11 cellular contexts compared by ENCODE assay signal in genomic region chr20:5192570-5193431, GRCh38.
DNase-seq lines count a peak whose midpoint lies in the region; ATAC-seq and TF ChIP-seq lines count a peak whose summit lies in the region.
"Had no signal": no experiment of that assay in that cellular context is flagged by ENCODE, and none has a peak within 500 bp of the region (broad histone marks: within the 10 kb centered on the region; RNA-seq: fewer than 3 reads in every experiment).

No MANE protein-coding gene starts in this region.

- no peaks in the 10 kb centered on the region for H3K9me3 Mint-ChIP-seq in activated CD4-positive, alpha-beta T cell treated with anti-CD3 and anti-CD28 coated beads, Interleukin-2, amount 10 ng/mL, durations not matched to agents 7 days and 5 days
- no peaks in the 10 kb centered on the region for H3K9me3 Mint-ChIP-seq in activated naive CD8-positive, alpha-beta T cell treated with anti-CD3 and anti-CD28 coated beads, Interleukin-2, amount 50 U/mL, for 24 hours
- H3K9me3 Mint-ChIP-seq in endothelial cell (ENCODE audit: unreplicated experiment) = no peaks in the 10 kb centered on the region

- DNase-seq in activated CD4-positive, alpha-beta T cell treated with anti-CD3 and anti-CD28 coated beads, Interleukin-2, amount 10 ng/mL, durations not matched to agents 7 days and 5 days = no peak
- no peak for DNase-seq in activated CD4-positive, alpha-beta T cell treated with anti-CD3 and anti-CD28 coated beads for 48 hours
- DNase-seq in activated naive CD8-positive, alpha-beta T cell treated with anti-CD3 and anti-CD28 coated beads, Interleukin-2, amount 50 U/mL, for 24 hours = no peak
- DNase-seq in GOT3 (lab: John Stamatoyannopoulos, UW) (no peak), endothelial cell (ENCODE audit: low spot score) (no peak), ovary (no peak)
- DNase-seq: activated gamma-delta T cell, lower lobe of right lung had no signal

- H3K9ac ChIP-seq in stomach smooth muscle (ENCODE audit: low read length in 2 of 2) = no peak overlapping the region

- no peaks in the 10 kb centered on the region for H3K27me3 ChIP-seq in stomach smooth muscle (ENCODE audit: control insufficient read depth in 1 of 2, insufficient read depth in 2 of 2, low read length in 2 of 2)
- no peaks in the 10 kb centered on the region for H3K27me3 ChIP-seq in ovary
- H3K27me3 ChIP-seq: transverse colon had no signal

- H3K27ac Mint-ChIP-seq in activated CD4-positive, alpha-beta T cell treated with anti-CD3 and anti-CD28 coated beads, Interleukin-2, amount 10 ng/mL, durations not matched to agents 7 days and 5 days = peak overlapping the region; percentile 77
- peak overlapping the region; percentile 31 for H3K27ac Mint-ChIP-seq in activated naive CD8-positive, alpha-beta T cell treated with anti-CD3 and anti-CD28 coated beads, Interleukin-2, amount 50 U/mL, for 24 hours
- H3K27ac Mint-ChIP-seq in endothelial cell (ENCODE audit: unreplicated experiment) = no peak overlapping the region

- intact Hi-C loops in ovary (cut with DNase I) = loop anchor here in 3 of 4 donors (2.0 to 5.0 kb wide), 2 partner anchors 66 kb away; partner anchors contain the start of gene CDS2 (in 3 of the 3)

- H3K4me3 ChIP-seq in stomach smooth muscle (ENCODE audit: low read length in 2 of 2) (no peak overlapping the region), ovary (no peak overlapping the region)
- H3K4me3 ChIP-seq: lower lobe of right lung, transverse colon had no signal

- no peaks in the 10 kb centered on the region for H3K27me3 Mint-ChIP-seq in activated CD4-positive, alpha-beta T cell treated with anti-CD3 and anti-CD28 coated beads, Interleukin-2, amount 10 ng/mL, durations not matched to agents 7 days and 5 days
- H3K27me3 Mint-ChIP-seq in activated naive CD8-positive, alpha-beta T cell treated with anti-CD3 and anti-CD28 coated beads, Interleukin-2, amount 50 U/mL, for 24 hours = no peaks in the 10 kb centered on the region
- H3K27me3 Mint-ChIP-seq in endothelial cell (ENCODE audit: unreplicated experiment) = no peaks in the 10 kb centered on the region

- POLR2A ChIA-PET in activated CD4-positive, alpha-beta T cell treated with anti-CD3 and anti-CD28 coated beads, Interleukin-2, amount 10 ng/mL, durations not matched to agents 7 days and 5 days (lab: Charles Lee) = no interaction called here

- H3K27ac ChIP-seq in stomach smooth muscle (ENCODE audit: low read length) = peak overlapping the region; percentile 60
- H3K27ac ChIP-seq in ovary = no peak overlapping the region

- no peak for TF ChIP-seq EP300 in ovary (IDR thresholded peaks at IDR 0.05)

- peak; percentile 32 for ATAC-seq in HG02884 (IDR thresholded peaks at IDR 0.05; ENCODE audit: unreplicated experiment)
- no peak for ATAC-seq in activated naive CD8-positive, alpha-beta T cell treated with anti-CD3 and anti-CD28 coated beads, Interleukin-2, amount 50 U/mL, for 24 hours

- peaks cover 16% of the 10 kb centered on the region for H3K36me3 Mint-ChIP-seq in activated CD4-positive, alpha-beta T cell treated with anti-CD3 and anti-CD28 coated beads, Interleukin-2, amount 10 ng/mL, durations not matched to agents 7 days and 5 days (ENCODE audit: low read depth)
- H3K36me3 Mint-ChIP-seq in activated naive CD8-positive, alpha-beta T cell treated with anti-CD3 and anti-CD28 coated beads, Interleukin-2, amount 50 U/mL, for 24 hours (ENCODE audit: low read depth) = peaks cover 2% of the 10 kb centered on the region
- peaks cover 29% of the 10 kb centered on the region for H3K36me3 Mint-ChIP-seq in endothelial cell (ENCODE audit: low read depth, unreplicated experiment)

- CTCF ChIA-PET in activated CD4-positive, alpha-beta T cell treated with anti-CD3 and anti-CD28 coated beads, Interleukin-2, amount 10 ng/mL, durations not matched to agents 7 days and 5 days (lab: Charles Lee) = interaction anchor here (0.6 to 3.8 kb wide), 24 partner anchors 8 to 989 kb away, joined by 3 to 36 read pairs (median 3); partner anchors contain the start of genes CDS2 and PCNA

- peaks cover 20% of the 10 kb centered on the region for H3K4me1 Mint-ChIP-seq in activated CD4-positive, alpha-beta T cell treated with anti-CD3 and anti-CD28 coated beads, Interleukin-2, amount 10 ng/mL, durations not matched to agents 7 days and 5 days
- peaks cover 7% of the 10 kb centered on the region for H3K4me1 Mint-ChIP-seq in activated naive CD8-positive, alpha-beta T cell treated with anti-CD3 and anti-CD28 coated beads, Interleukin-2, amount 50 U/mL, for 24 hours
- peaks cover 10% of the 10 kb centered on the region for H3K4me1 Mint-ChIP-seq in endothelial cell (ENCODE audit: unreplicated experiment)

- TF ChIP-seq POLR2A in ovary (IDR thresholded peaks at IDR 0.05) = no peak

- H3K9me3 ChIP-seq in stomach smooth muscle (ENCODE audit: control insufficient read depth in 2 of 2, low read length in 2 of 2) = no peaks in the 10 kb centered on the region
- H3K9me3 ChIP-seq in ovary = no peaks in the 10 kb centered on the region
- H3K9me3 ChIP-seq: lower lobe of right lung, transverse colon had no signal

- no peak overlapping the region for H3K4me3 Mint-ChIP-seq in activated CD4-positive, alpha-beta T cell treated with anti-CD3 and anti-CD28 coated beads, Interleukin-2, amount 10 ng/mL, durations not matched to agents 7 days and 5 days
- H3K4me3 Mint-ChIP-seq in activated naive CD8-positive, alpha-beta T cell treated with anti-CD3 and anti-CD28 coated beads, Interleukin-2, amount 50 U/mL, for 24 hours = no peak overlapping the region
- no peak overlapping the region for H3K4me3 Mint-ChIP-seq in endothelial cell (ENCODE audit: unreplicated experiment)

- peaks cover 7% of the 10 kb centered on the region for H3K4me1 ChIP-seq in stomach smooth muscle (ENCODE audit: control insufficient read depth, insufficient read depth, low read length)
- H3K4me1 ChIP-seq in ovary (ENCODE audit: insufficient read depth) = peaks cover 2% of the 10 kb centered on the region
- H3K4me1 ChIP-seq: lower lobe of right lung had no signal

- 58 to 61% (median 61%) methylated on average over 9 of the region's 9 CpGs for WGBS in ovary, 3 donors

- TF ChIP-seq CTCF in endothelial cell (IDR thresholded peaks at IDR 0.05; ENCODE audit: unreplicated experiment) (no peak), ovary (IDR thresholded peaks at IDR 0.05) (no peak)

- peaks cover 30 to 52% of the 10 kb centered on the region in 2 donors for H3K36me3 ChIP-seq in stomach smooth muscle (ENCODE audit: control insufficient read depth in 2 of 2, insufficient read depth in 2 of 2, low read length in 2 of 2)
- H3K36me3 ChIP-seq in ovary = no peaks in the 10 kb centered on the region
